Comparison of ENCODE assay signal across 1 cellular context in the genomic region with DNA sequence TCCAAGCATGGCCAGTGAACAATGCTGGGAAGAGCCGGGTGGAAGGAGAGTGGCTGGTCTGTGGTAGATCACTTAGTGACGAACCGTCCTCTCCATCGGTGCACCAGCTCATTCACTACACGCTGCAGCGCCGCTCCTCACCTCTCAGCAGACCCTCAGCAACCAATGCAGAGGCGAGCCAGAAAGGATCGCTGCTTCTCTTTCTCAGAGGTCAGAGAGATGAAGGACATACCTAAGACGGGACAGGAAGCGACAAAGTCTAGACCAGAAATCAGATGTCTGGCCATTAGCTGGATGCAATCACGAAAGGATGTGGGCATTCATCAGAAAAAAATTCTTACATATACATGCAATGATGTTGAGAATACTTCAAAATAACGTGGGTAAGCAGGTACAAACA.
TF ChIP-seq lines count a peak whose summit lies in the region.

No MANE protein-coding gene starts in this region.

TF ChIP-seq in IMR-90, 13 proteins besides CTCF, POLR2A, EP300 and RAD21:
- TF ChIP-seq FOS (IDR thresholded peaks at IDR 0.05; ENCODE audit: low read depth, low read length): no peak
- TF ChIP-seq MAFK (IDR thresholded peaks at IDR 0.05; ENCODE audit: low read depth, low read length): no peak
- no peak for TF ChIP-seq SMC3 (IDR thresholded peaks at IDR 0.05; ENCODE audit: low read depth, low read length)
- no peak for TF ChIP-seq BHLHE40 (IDR thresholded peaks at IDR 0.05; ENCODE audit: low read depth, low read length)
- TF ChIP-seq RFX5 (IDR thresholded peaks at IDR 0.05; ENCODE audit: low read depth, low read length): no peak
- TF ChIP-seq CEBPB (IDR thresholded peaks at IDR 0.05; ENCODE audit: low read depth, low read length): no peak
- no peak for TF ChIP-seq MXI1 (IDR thresholded peaks at IDR 0.05; ENCODE audit: borderline replicate concordance, low read depth, low read length)
- no peak for TF ChIP-seq NFE2L2 (IDR thresholded peaks at IDR 0.05; ENCODE audit: low read depth, low read length)
- TF ChIP-seq CHD1 (IDR thresholded peaks at IDR 0.05; ENCODE audit: low read depth, low read length): no peak
- no peak for TF ChIP-seq ELK1 (IDR thresholded peaks at IDR 0.05; ENCODE audit: borderline replicate concordance, low read depth, low read length)
- no peak for TF ChIP-seq RCOR1 (IDR thresholded peaks at IDR 0.05; ENCODE audit: insufficient replicate concordance, low read length)
- TF ChIP-seq MAZ (IDR thresholded peaks at IDR 0.05; ENCODE audit: borderline replicate concordance, low read depth, low read length): no peak
- TF ChIP-seq, protein P1, sequence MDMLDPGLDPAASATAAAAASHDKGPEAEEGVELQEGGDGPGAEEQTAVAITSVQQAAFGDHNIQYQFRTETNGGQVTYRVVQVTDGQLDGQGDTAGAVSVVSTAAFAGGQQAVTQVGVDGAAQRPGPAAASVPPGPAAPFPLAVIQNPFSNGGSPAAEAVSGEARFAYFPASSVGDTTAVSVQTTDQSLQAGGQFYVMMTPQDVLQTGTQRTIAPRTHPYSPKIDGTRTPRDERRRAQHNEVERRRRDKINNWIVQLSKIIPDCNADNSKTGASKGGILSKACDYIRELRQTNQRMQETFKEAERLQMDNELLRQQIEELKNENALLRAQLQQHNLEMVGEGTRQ (IDR thresholded peaks at IDR 0.05; ENCODE audit: low read depth, low read length): no peak
